Comparison of ENCODE assay signal across 12 cellular contexts in the genomic region with DNA sequence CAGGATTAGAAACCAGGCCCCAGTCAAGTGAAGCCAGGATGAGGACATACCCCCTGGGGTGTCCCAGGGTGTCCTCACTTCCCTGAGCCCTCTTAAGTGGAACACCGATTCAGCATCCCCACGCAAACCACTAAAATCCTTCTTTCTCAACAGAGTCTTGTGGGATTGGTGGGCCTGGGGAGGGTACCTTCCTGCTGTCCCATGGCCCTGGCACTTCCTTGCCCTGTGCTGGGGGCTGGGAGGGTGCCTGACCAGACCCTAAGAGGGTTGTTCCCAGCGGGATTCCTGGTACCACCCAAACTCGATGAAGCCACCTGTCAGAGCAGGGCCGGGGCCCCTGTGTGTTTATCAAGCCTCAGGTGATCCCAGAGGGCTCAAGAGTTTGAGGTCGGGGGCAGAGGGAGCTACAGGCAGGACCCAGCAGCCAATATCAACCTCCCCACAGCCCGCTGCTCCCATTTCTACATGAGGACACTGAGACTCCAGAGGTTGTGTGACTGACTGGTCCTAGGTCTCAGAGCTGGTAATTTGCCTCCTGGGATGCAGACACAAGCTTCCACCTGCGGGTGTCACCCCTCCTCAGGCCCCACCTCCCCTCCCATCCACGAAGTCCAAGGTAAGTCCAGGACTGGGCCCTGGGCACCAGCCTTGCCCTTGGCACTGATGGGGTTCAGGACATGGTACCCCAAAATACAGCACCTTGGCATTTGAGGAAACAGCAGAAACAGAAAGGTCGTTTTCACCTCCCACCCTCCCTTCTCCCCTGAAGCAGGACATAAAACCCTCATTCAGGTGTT. TPM values are rescaled to one million over a fixed set of nuclear protein-coding genes. Genes with fewer than 3 reads are reported as not detected.
A peak's percentile ranks its signal among the peaks of the same experiment; 100 is the strongest.
DNase-seq lines count a peak whose midpoint lies in the region; ATAC-seq and TF ChIP-seq lines count a peak whose summit lies in the region.
"Had no signal": no experiment of that assay in that cellular context is flagged by ENCODE, and none has a peak within 500 bp of the region (broad histone marks: within the 10 kb centered on the region; RNA-seq: fewer than 3 reads in every experiment).

No MANE protein-coding gene starts in this region.

- no peak overlapping the region for H3K27ac Mint-ChIP-seq in T-helper 2 cell treated with Interferon-gamma antibody and Interleukin-4, amounts not matched to agents 5 μg/mL and 100 μg/mL, for 36 hours
- H3K27ac Mint-ChIP-seq in effector memory CD8-positive, alpha-beta T cell: no peak overlapping the region
- no peak overlapping the region for H3K27ac Mint-ChIP-seq in progenitor cell of endocrine pancreas

- H3K9me3 Mint-ChIP-seq in T-helper 2 cell treated with Interferon-gamma antibody and Interleukin-4, amounts not matched to agents 5 μg/mL and 100 μg/mL, for 36 hours: no peaks in the 10 kb centered on the region
- H3K9me3 Mint-ChIP-seq in effector memory CD8-positive, alpha-beta T cell: no peaks in the 10 kb centered on the region
- H3K9me3 Mint-ChIP-seq in progenitor cell of endocrine pancreas (ENCODE audit: low read depth): no peaks in the 10 kb centered on the region
- H3K9me3 Mint-ChIP-seq: central memory CD8-positive, alpha-beta T cell had no signal

- no peak overlapping the region for H3K27ac ChIP-seq in left lung

- no peaks in the 10 kb centered on the region for H3K4me1 Mint-ChIP-seq in T-helper 2 cell treated with Interferon-gamma antibody and Interleukin-4, amounts not matched to agents 5 μg/mL and 100 μg/mL, for 36 hours (ENCODE audit: low read depth)
- peaks cover 0 to 2% of the 10 kb centered on the region in 2 donors for H3K4me1 Mint-ChIP-seq in effector memory CD8-positive, alpha-beta T cell (ENCODE audit: low read depth in 2 of 2)
- H3K4me1 Mint-ChIP-seq in progenitor cell of endocrine pancreas (ENCODE audit: low read depth): no peaks in the 10 kb centered on the region
- H3K4me1 Mint-ChIP-seq: central memory CD8-positive, alpha-beta T cell had no signal

- no peaks in the 10 kb centered on the region for H3K36me3 ChIP-seq in left lung

- no peaks in the 10 kb centered on the region for H3K9me3 ChIP-seq in left lung

- DNase-seq in T-helper 2 cell treated with Interferon-gamma antibody and Interleukin-4, amounts not matched to agents 5 μg/mL and 100 μg/mL, for 36 hours (ENCODE audit: low spot score): no peak
- no peak for DNase-seq in T-helper 2 cell
- DNase-seq in HPDE6-E6E7 (ENCODE audit: extremely low spot score): peak; percentile 38
- no peak for DNase-seq in effector memory CD8-positive, alpha-beta T cell
- no peak for DNase-seq in progenitor cell of endocrine pancreas (ENCODE audit: low spot score, unreplicated experiment)
- DNase-seq in stimulated activated CD4-positive, alpha-beta T cell treated with anti-CD3 and anti-CD28 coated beads, Interleukin-4, amount 100 ng/mL, for 4 hours: no peak
- no peak for DNase-seq in NCI-H82 treated with DMSO at 0.1 percent for 48 hours (lab: John Stamatoyannopoulos, UW; ENCODE audit: unreplicated experiment)
- no peak for DNase-seq in left lung
- DNase-seq: activated T-cell treated with anti-CD3 and anti-CD28 coated beads, Interleukin-2, amount 50 U/mL, for 48 hours; GDM1; NCI-H2171 had no signal

- H3K4me3 ChIP-seq in left lung: no peak overlapping the region

- ATAC-seq in effector memory CD8-positive, alpha-beta T cell (replicated peaks): no peak
- ATAC-seq in left lung: no peak

- H3K27me3 Mint-ChIP-seq in T-helper 2 cell treated with Interferon-gamma antibody and Interleukin-4, amounts not matched to agents 5 μg/mL and 100 μg/mL, for 36 hours (ENCODE audit: low read depth): no peaks in the 10 kb centered on the region
- peaks cover 16 to 31% of the 10 kb centered on the region in 2 donors for H3K27me3 Mint-ChIP-seq in effector memory CD8-positive, alpha-beta T cell
- peaks cover 26% of the 10 kb centered on the region for H3K27me3 Mint-ChIP-seq in progenitor cell of endocrine pancreas

- peaks cover 0 to 22% of the 10 kb centered on the region in 2 donors for H3K27me3 ChIP-seq in left lung

- peaks cover 4 to 15% of the 10 kb centered on the region in 2 donors for H3K4me1 ChIP-seq in left lung

- H3K36me3 Mint-ChIP-seq in T-helper 2 cell treated with Interferon-gamma antibody and Interleukin-4, amounts not matched to agents 5 μg/mL and 100 μg/mL, for 36 hours (ENCODE audit: low read depth): no peaks in the 10 kb centered on the region
- no peaks in the 10 kb centered on the region for H3K36me3 Mint-ChIP-seq in effector memory CD8-positive, alpha-beta T cell (ENCODE audit: insufficient read depth)
- H3K36me3 Mint-ChIP-seq in progenitor cell of endocrine pancreas (ENCODE audit: insufficient read depth): no peaks in the 10 kb centered on the region

- TF ChIP-seq CTCF in progenitor cell of endocrine pancreas (IDR thresholded peaks at IDR 0.05; ENCODE audit: unreplicated experiment): no peak
- TF ChIP-seq CTCF in left lung (IDR thresholded peaks at IDR 0.05): no peak

- peak overlapping the region; percentile 36 for H3K4me3 Mint-ChIP-seq in T-helper 2 cell treated with Interferon-gamma antibody and Interleukin-4, amounts not matched to agents 5 μg/mL and 100 μg/mL, for 36 hours
- H3K4me3 Mint-ChIP-seq in effector memory CD8-positive, alpha-beta T cell: peak overlapping the region; percentile 25 to 38
- H3K4me3 Mint-ChIP-seq in progenitor cell of endocrine pancreas (ENCODE audit: low read depth): peak overlapping the region; percentile 41

- intact Hi-C loops in left lung (cut with DNase I): loop anchor here in 1 of 2 donors (5.0 kb wide), 1 partner anchor 385 kb away; no protein-coding TSS in a partner anchor

RNA-seq across cellular contexts. Expression of gene OAT, which starts 31.4 kb away (rescaled TPM):
- total RNA-seq in progenitor cell of endocrine pancreas: 35.0 and 37.1 TPM in 2 replicates
- 10 to 100 TPM; 64.0 to 72.1 TPM for total RNA-seq in left lung
